Comparison of ENCODE assay signal across 34 cellular contexts in the genomic region with DNA sequence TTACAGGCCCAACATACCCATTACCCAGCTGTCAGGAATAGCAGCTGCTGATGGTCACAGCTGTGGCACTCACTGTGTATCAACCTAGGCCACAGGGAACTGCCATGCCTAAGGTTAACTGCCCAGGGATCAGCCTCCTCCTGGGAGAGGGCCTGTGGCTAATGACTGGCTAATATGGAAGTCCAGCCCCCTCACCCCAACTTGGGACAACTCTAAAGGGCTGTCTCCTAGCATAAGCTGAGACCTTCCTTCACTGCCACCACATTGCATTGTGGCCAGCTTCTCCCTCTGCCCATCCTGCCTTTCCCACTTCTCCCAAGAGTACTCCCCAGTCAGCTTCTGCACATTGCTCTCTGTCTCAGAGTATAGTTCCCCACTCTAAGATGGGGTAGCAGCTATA.
"Had no signal": no experiment of that assay in that cellular context is flagged by ENCODE, and none has a peak within 500 bp of the region (broad histone marks: within the 10 kb centered on the region; RNA-seq: fewer than 3 reads in every experiment).

No MANE protein-coding gene starts in this region.

- H3K27me3 ChIP-seq: MG63 had no signal

- H3K27ac ChIP-seq: KMS-11 had no signal

- DNase-seq: Karpas-422, Kasumi-1, KBM-7, KG1, MG63, MM.1S, MV-4-11, NCI-H1048, NCI-H1092, NCI-H1092 treated with DMSO at 0.1 percent for 48 hours, NCI-H1105, NCI-H1105 treated with DMSO at 0.1 percent for 48 hours, NCI-H1417, NCI-H1417 treated with DMSO at 0.1 percent for 48 hours, NCI-H1436, NCI-H1436 treated with DMSO at 0.1 percent for 48 hours, NCI-H1694, NCI-H1694 treated with DMSO at 0.1 percent for 48 hours, NCI-H187, NCI-H187 treated with DMSO at 0.1 percent for 48 hours, NCI-H1930, NCI-H2029, NCI-H2029 treated with DMSO at 0.1 percent for 48 hours, NCI-H2081, NCI-H2081 treated with DMSO at 0.1 percent for 48 hours, NCI-H2107, NCI-H2171, NCI-H2171 treated with DMSO at 0.1 percent for 48 hours, NCI-H2227 treated with DMSO at 0.1 percent for 48 hours, NCI-H226, NCI-H345, NCI-H446, NCI-H446 treated with DMSO at 0.1 percent for 48 hours had no signal

- H3K4me3 ChIP-seq: MG63 had no signal

- H3K36me3 ChIP-seq: MG63 had no signal

- H3K9me3 ChIP-seq: MG63 had no signal
